Comparison of ENCODE assay signal across 26 cellular contexts in genomic region chr9:92181296-92181695, GRCh38.
DNase-seq lines count a peak whose midpoint lies in the region; ATAC-seq and TF ChIP-seq lines count a peak whose summit lies in the region.
"Had no signal": no experiment of that assay in that cellular context is flagged by ENCODE, and none has a peak within 500 bp of the region (broad histone marks: within the 10 kb centered on the region; RNA-seq: fewer than 3 reads in every experiment).

No MANE protein-coding gene starts in this region.

- H3K27me3 Mint-ChIP-seq in chondrocyte (ENCODE audit: low read depth): no peaks in the 10 kb centered on the region
- H3K27me3 Mint-ChIP-seq in activated CD4-positive, alpha-beta T cell treated with anti-CD3 and anti-CD28 coated beads for 36 hours: peaks cover 4% of the 10 kb centered on the region
- H3K27me3 Mint-ChIP-seq in type B pancreatic cell: peaks cover 3% of the 10 kb centered on the region
- H3K27me3 Mint-ChIP-seq in activated naive CD8-positive, alpha-beta T cell treated with anti-CD3 and anti-CD28 coated beads for 36 hours: no peaks in the 10 kb centered on the region

- H4K20me1 ChIP-seq in osteoblast (ENCODE audit: insufficient read depth, low read length): no peaks in the 10 kb centered on the region

- DNase-seq in GM10266 (ENCODE audit: extremely low spot score) (peak; percentile 12), NB4 (ENCODE audit: low read depth) (peak; percentile 58), chondrocyte (ENCODE audit: low spot score) (no peak), osteoblast (ENCODE audit: insufficient read length, low spot score, missing footprints) (no peak), type B pancreatic cell (ENCODE audit: extremely low spot score, unreplicated experiment) (no peak)
- no peak for DNase-seq in activated CD4-positive, alpha-beta T cell treated with anti-CD3 and anti-CD28 coated beads for 36 hours
- no peak for DNase-seq in activated naive CD8-positive, alpha-beta T cell treated with anti-CD3 and anti-CD28 coated beads for 36 hours
- DNase-seq: activated CD8-positive, alpha-beta T cell treated with anti-CD3 and anti-CD28 coated beads, Interleukin-2, amount 10 ng/mL, durations not matched to agents 7 days and 5 days; activated gamma-delta T cell treated with Interleukin-2 at 50 U/mL for 16 hours; activated T-cell treated with anti-CD3 and anti-CD28 coated beads, Interleukin-2, amount 50 U/mL, for 1 hour; CD8-positive, alpha-beta T cell; GF-D8; midbrain; NCI-H748 treated with DMSO at 0.1 percent for 48 hours; stimulated activated CD4-positive, alpha-beta T cell treated with anti-CD3 and anti-CD28 coated beads, Interleukin-2, amount 100 ng/mL, for 24 hours; T-helper 9 cell had no signal

- peaks cover 2% of the 10 kb centered on the region for H3K9me3 ChIP-seq in osteoblast (ENCODE audit: low read depth, low read length)
- H3K9me3 ChIP-seq: MG63, thoracic aorta had no signal

- peak overlapping the region; percentile 81 for H2AFZ ChIP-seq in osteoblast (ENCODE audit: low read length)

- no peaks in the 10 kb centered on the region for H3K79me2 ChIP-seq in osteoblast (ENCODE audit: insufficient read depth, low read length)

- ATAC-seq in activated CD4-positive, alpha-beta T cell treated with anti-CD3 and anti-CD28 coated beads for 36 hours: no peak
- no peak for ATAC-seq in HG03159 (IDR thresholded peaks at IDR 0.05; ENCODE audit: unreplicated experiment)
- ATAC-seq: activated CD8-positive, alpha-beta T cell treated with anti-CD3 and anti-CD28 coated beads, Interleukin-2, amount 10 ng/mL, durations not matched to agents 7 days and 5 days; CD8-positive, alpha-beta T cell; left lobe of liver; stimulated activated effector memory CD8-positive, alpha-beta T cell treated with anti-CD3 and anti-CD28 coated beads, Interleukin-12 subunit alpha, Interleukin-12 subunit beta, amount 100 ng/mL, for 72 hours had no signal

- H3K36me3 Mint-ChIP-seq in chondrocyte (ENCODE audit: low read depth) (no peaks in the 10 kb centered on the region), type B pancreatic cell (no peaks in the 10 kb centered on the region)
- H3K36me3 Mint-ChIP-seq in activated CD4-positive, alpha-beta T cell treated with anti-CD3 and anti-CD28 coated beads for 36 hours (ENCODE audit: low read depth): no peaks in the 10 kb centered on the region
- H3K36me3 Mint-ChIP-seq in activated naive CD8-positive, alpha-beta T cell treated with anti-CD3 and anti-CD28 coated beads for 36 hours: no peaks in the 10 kb centered on the region
- H3K36me3 Mint-ChIP-seq: CD8-positive, alpha-beta T cell; stimulated activated effector memory CD8-positive, alpha-beta T cell treated with anti-CD3 and anti-CD28 coated beads, Interleukin-12 subunit alpha, Interleukin-12 subunit beta, amount 100 ng/mL, for 72 hours had no signal

- H3K27me3 ChIP-seq in osteoblast (ENCODE audit: insufficient read depth, low read length): no peaks in the 10 kb centered on the region
- H3K27me3 ChIP-seq: MG63 had no signal

- H3K4me3 Mint-ChIP-seq in chondrocyte (ENCODE audit: unreplicated experiment) (no peak overlapping the region), type B pancreatic cell (no peak overlapping the region)
- H3K4me3 Mint-ChIP-seq in activated CD4-positive, alpha-beta T cell treated with anti-CD3 and anti-CD28 coated beads for 36 hours: no peak overlapping the region
- no peak overlapping the region for H3K4me3 Mint-ChIP-seq in activated naive CD8-positive, alpha-beta T cell treated with anti-CD3 and anti-CD28 coated beads for 36 hours
- H3K4me3 Mint-ChIP-seq: activated CD8-positive, alpha-beta T cell treated with anti-CD3 and anti-CD28 coated beads, Interleukin-2, amount 10 ng/mL, durations not matched to agents 7 days and 5 days; CD8-positive, alpha-beta T cell; stimulated activated effector memory CD8-positive, alpha-beta T cell treated with anti-CD3 and anti-CD28 coated beads, Interleukin-12 subunit alpha, Interleukin-12 subunit beta, amount 100 ng/mL, for 72 hours had no signal

- TF ChIP-seq CTCF in GM10266 (IDR thresholded peaks at IDR 0.05; ENCODE audit: control insufficient read depth, insufficient read depth, low read depth, missing control alignments) (no peak), NB4 (IDR thresholded peaks at IDR 0.05; ENCODE audit: low read depth, low read length) (no peak), chondrocyte (IDR thresholded peaks at IDR 0.05) (no peak), osteoblast (IDR thresholded peaks at IDR 0.05; ENCODE audit: extremely low read depth, low read depth, low read length) (no peak), type B pancreatic cell (conservative IDR thresholded peaks at IDR 0.05) (no peak)

- H3K4me1 Mint-ChIP-seq in chondrocyte (ENCODE audit: low read depth): peaks cover 16% of the 10 kb centered on the region
- no peaks in the 10 kb centered on the region for H3K4me1 Mint-ChIP-seq in activated CD4-positive, alpha-beta T cell treated with anti-CD3 and anti-CD28 coated beads for 36 hours
- no peaks in the 10 kb centered on the region for H3K4me1 Mint-ChIP-seq in type B pancreatic cell (ENCODE audit: unreplicated experiment)
- no peaks in the 10 kb centered on the region for H3K4me1 Mint-ChIP-seq in activated naive CD8-positive, alpha-beta T cell treated with anti-CD3 and anti-CD28 coated beads for 36 hours
- H3K4me1 Mint-ChIP-seq: stimulated activated effector memory CD8-positive, alpha-beta T cell treated with anti-CD3 and anti-CD28 coated beads, Interleukin-12 subunit alpha, Interleukin-12 subunit beta, amount 100 ng/mL, for 72 hours had no signal

- POLR2A ChIA-PET in activated CD4-positive, alpha-beta T cell treated with anti-CD3 and anti-CD28 coated beads for 36 hours (lab: Charles Lee): no interaction called here

- intact Hi-C loops in activated CD4-positive, alpha-beta T cell treated with anti-CD3 and anti-CD28 coated beads for 36 hours (cut with DNase I, micrococcal nuclease): no loop called here

- no peaks in the 10 kb centered on the region for H3K36me3 ChIP-seq in osteoblast (ENCODE audit: insufficient read depth, low read length)
- H3K36me3 ChIP-seq: MG63, thoracic aorta had no signal

- H3K27ac Mint-ChIP-seq in chondrocyte (ENCODE audit: unreplicated experiment) (peak overlapping the region; percentile 86), type B pancreatic cell (no peak overlapping the region)
- H3K27ac Mint-ChIP-seq in activated CD4-positive, alpha-beta T cell treated with anti-CD3 and anti-CD28 coated beads for 36 hours: no peak overlapping the region
- H3K27ac Mint-ChIP-seq in activated naive CD8-positive, alpha-beta T cell treated with anti-CD3 and anti-CD28 coated beads for 36 hours: no peak overlapping the region
- H3K27ac Mint-ChIP-seq: activated CD8-positive, alpha-beta T cell treated with anti-CD3 and anti-CD28 coated beads, Interleukin-2, amount 10 ng/mL, durations not matched to agents 7 days and 5 days; CD8-positive, alpha-beta T cell; IgD-negative memory B cell; nephron; progenitor cell of endocrine pancreas; stimulated activated effector memory CD8-positive, alpha-beta T cell treated with anti-CD3 and anti-CD28 coated beads, Interleukin-12 subunit alpha, Interleukin-12 subunit beta, amount 100 ng/mL, for 72 hours had no signal

- TF ChIP-seq POLR2A in NB4 (IDR thresholded peaks at IDR 0.05; ENCODE audit: extremely low read depth, insufficient read length): no peak

- H3K9me3 Mint-ChIP-seq in chondrocyte (ENCODE audit: low read depth): peaks cover 3% of the 10 kb centered on the region
- no peaks in the 10 kb centered on the region for H3K9me3 Mint-ChIP-seq in activated CD4-positive, alpha-beta T cell treated with anti-CD3 and anti-CD28 coated beads for 36 hours (ENCODE audit: low read depth)
- peaks cover 8% of the 10 kb centered on the region for H3K9me3 Mint-ChIP-seq in type B pancreatic cell
- H3K9me3 Mint-ChIP-seq in activated naive CD8-positive, alpha-beta T cell treated with anti-CD3 and anti-CD28 coated beads for 36 hours: no peaks in the 10 kb centered on the region
- H3K9me3 Mint-ChIP-seq: CD8-positive, alpha-beta T cell; stimulated activated effector memory CD8-positive, alpha-beta T cell treated with anti-CD3 and anti-CD28 coated beads, Interleukin-12 subunit alpha, Interleukin-12 subunit beta, amount 100 ng/mL, for 72 hours had no signal

- H3K27ac ChIP-seq in osteoblast (ENCODE audit: low read depth, low read length): no peak overlapping the region
- H3K27ac ChIP-seq: HL-60, thoracic aorta had no signal

- H3K4me2 ChIP-seq in osteoblast (ENCODE audit: insufficient read depth, low read length): no peak overlapping the region

- CTCF ChIA-PET in activated CD4-positive, alpha-beta T cell treated with anti-CD3 and anti-CD28 coated beads for 36 hours (lab: Charles Lee): interaction anchor here (1.4 kb wide), 1 partner anchor 43 kb away, joined by 3 read pairs; no protein-coding TSS in a partner anchor

- H3K4me3 ChIP-seq in NB4 (ENCODE audit: low read depth, low read length) (no peak overlapping the region), osteoblast (ENCODE audit: insufficient read depth, low read length) (no peak overlapping the region)
- H3K4me3 ChIP-seq: MG63, skin epidermis, thoracic aorta had no signal

- peaks cover 11% of the 10 kb centered on the region for H3K4me1 ChIP-seq in osteoblast (ENCODE audit: insufficient read depth, low read length)

Comparison
In these comparisons a context has a peak if more than half of its experiments do, and no peak if none do; other contexts are left out.
1. DNase-seq: peak in GM10266 (single experiment) and NB4 (single experiment); none in chondrocyte (single experiment), osteoblast (single experiment), activated CD4-positive, alpha-beta T cell treated with anti-CD3 and anti-CD28 coated beads for 36 hours (single experiment), type B pancreatic cell (single experiment) and activated naive CD8-positive, alpha-beta T cell treated with anti-CD3 and anti-CD28 coated beads for 36 hours (single experiment).